In the genomic region with DNA sequence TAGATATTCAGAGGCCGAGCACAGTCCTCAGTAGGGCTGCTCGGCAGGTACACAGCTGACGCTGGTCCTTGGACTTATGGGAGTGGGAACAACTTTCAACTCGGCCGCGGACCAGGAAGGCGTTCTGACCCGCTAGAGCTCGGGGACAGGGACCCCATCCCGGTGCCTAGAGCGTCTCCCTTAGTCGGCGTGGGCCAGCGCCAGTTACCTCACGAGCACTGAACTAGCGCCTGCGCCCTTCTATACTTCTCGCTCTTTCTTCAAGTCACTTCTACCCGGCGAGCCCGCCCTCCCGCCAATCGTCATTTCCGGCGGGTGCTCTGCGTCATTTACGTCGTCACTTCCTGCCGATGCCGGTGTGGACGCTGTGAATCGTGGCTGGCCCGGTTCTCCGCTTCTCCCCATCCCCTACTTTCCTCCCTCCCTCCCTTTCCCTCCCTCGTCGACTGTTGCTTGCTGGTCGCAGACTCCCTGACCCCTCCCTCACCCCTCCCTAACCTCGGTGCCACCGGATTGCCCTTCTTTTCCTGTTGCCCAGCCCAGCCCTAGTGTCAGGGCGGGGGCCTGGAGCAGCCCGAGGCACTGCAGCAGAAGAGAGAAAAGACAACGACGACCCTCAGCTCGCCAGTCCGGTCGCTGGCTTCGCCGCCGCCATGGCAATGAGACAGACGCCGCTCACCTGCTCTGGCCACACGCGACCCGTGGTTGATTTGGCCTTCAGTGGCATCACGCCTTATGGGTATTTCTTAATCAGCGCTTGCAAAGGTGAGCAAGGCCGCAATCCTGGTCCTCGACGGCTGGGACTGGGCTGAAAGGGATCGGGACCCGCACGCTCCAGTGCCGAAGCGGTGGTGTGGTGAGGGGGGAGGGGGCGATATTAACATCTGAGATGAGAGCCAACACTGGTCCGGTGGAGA, we compare ENCODE assay signal across 8 cellular contexts. TPM values are rescaled to one million over a fixed set of nuclear protein-coding genes. Genes with fewer than 3 reads are reported as not detected.
DNase-seq lines count a peak whose midpoint lies in the region; ATAC-seq and TF ChIP-seq lines count a peak whose summit lies in the region.

A gene with protein sequence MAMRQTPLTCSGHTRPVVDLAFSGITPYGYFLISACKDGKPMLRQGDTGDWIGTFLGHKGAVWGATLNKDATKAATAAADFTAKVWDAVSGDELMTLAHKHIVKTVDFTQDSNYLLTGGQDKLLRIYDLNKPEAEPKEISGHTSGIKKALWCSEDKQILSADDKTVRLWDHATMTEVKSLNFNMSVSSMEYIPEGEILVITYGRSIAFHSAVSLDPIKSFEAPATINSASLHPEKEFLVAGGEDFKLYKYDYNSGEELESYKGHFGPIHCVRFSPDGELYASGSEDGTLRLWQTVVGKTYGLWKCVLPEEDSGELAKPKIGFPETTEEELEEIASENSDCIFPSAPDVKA (plus strand): TSS at position 333 of the 917 bp plus-strand sequence. CDS start 321 bp downstream, at position 654.

- no peaks in the 10 kb centered on the region for H3K9me3 Mint-ChIP-seq in CD8-positive, alpha-beta T cell

- H3K9me3 ChIP-seq in CD8-positive, alpha-beta T cell (ENCODE audit: low read length), result no peaks in the 10 kb centered on the region
- H3K9me3 ChIP-seq in lung (ENCODE audit: control insufficient read depth in 2 of 2, insufficient read depth in 1 of 2, low read length in 1 of 2), result no peaks in the 10 kb centered on the region

- H3K4me1 ChIP-seq in CD8-positive, alpha-beta T cell (ENCODE audit: insufficient read depth, low read length), result peaks cover 30% of the 10 kb centered on the region
- H3K4me1 ChIP-seq in lung (ENCODE audit: control insufficient read depth in 2 of 2, insufficient read depth in 2 of 2, low read length in 2 of 2), result peaks cover 2 to 19% of the 10 kb centered on the region in 2 donors

- DNase-seq in CD8-positive, alpha-beta T cell, result peak; percentile 92 to 97 (median 96)
- DNase-seq in HS-27A (ENCODE audit: low read depth) (peak; percentile 91), NK-92 (lab: John Stamatoyannopoulos, UW; ENCODE audit: unreplicated experiment) (peak; percentile 45), lung (ENCODE audit: low spot score) (peak; percentile 97)
- peak; percentile 92 to 93 for DNase-seq in activated CD8-positive, alpha-beta memory T cell treated with anti-CD3 and anti-CD28 coated beads for 1 hour (ENCODE audit: extremely low read depth in 1 of 2, low read depth in 1 of 2)
- DNase-seq in effector CD4-positive, alpha-beta T cell, result peak; percentile 94
- peak; percentile 83 to 92 (median 92) for DNase-seq in stimulated activated CD4-positive, alpha-beta T cell treated with anti-CD3 and anti-CD28 coated beads, TNF-alpha, amount 100 ng/mL, for 4 hours (ENCODE audit: low read depth in 3 of 3)

- intact Hi-C loops in CD8-positive, alpha-beta T cell (cut with DNase I, micrococcal nuclease), result loop anchor here (1.0 to 10.0 kb wide), 9 partner anchors 17 to 1108 kb away; a partner anchor contains a TSS

- H3K36me3 Mint-ChIP-seq in CD8-positive, alpha-beta T cell, result peaks cover 47% of the 10 kb centered on the region

- CTCF ChIA-PET in CD8-positive, alpha-beta T cell (lab: Charles Lee), result interaction anchor here (1.0 to 2.3 kb wide), 3 partner anchors 7 to 291 kb away, joined by 3 to 5 read pairs (median 3); no protein-coding TSS in a partner anchor

- peak within 1 kb of the TSS; percentile 85 for H3K4me3 ChIP-seq in CD8-positive, alpha-beta T cell (ENCODE audit: low read depth, low read length)
- H3K4me3 ChIP-seq in lung, result peak within 1 kb of the TSS; percentile 69

- no peaks in the 10 kb centered on the region for H3K36me3 ChIP-seq in CD8-positive, alpha-beta T cell (ENCODE audit: insufficient read depth, low read length)
- peaks cover 0 to 3% of the 10 kb centered on the region in 2 donors for H3K36me3 ChIP-seq in lung (ENCODE audit: control insufficient read depth in 2 of 2, insufficient read depth in 2 of 2, low read length in 2 of 2)

- peak within 1 kb of the TSS; percentile 99 for H3K4me3 Mint-ChIP-seq in CD8-positive, alpha-beta T cell

- 0% methylated on average over 66 of the region's 66 CpGs for WGBS in lung, 2 donors

- POLR2A ChIA-PET in CD8-positive, alpha-beta T cell (lab: Charles Lee), result interaction anchor here (1.2 to 3.3 kb wide), 3 partner anchors 11 to 28 kb away, joined by 4 to 14 read pairs (median 5); a partner anchor contains a TSS

- H3K27ac Mint-ChIP-seq in CD8-positive, alpha-beta T cell, result peak within 1 kb of the TSS; percentile 100

- peak; percentile 94 for ATAC-seq in CD8-positive, alpha-beta T cell
- ATAC-seq in GM19467 (IDR thresholded peaks at IDR 0.05; ENCODE audit: unreplicated experiment) (peak; percentile 98), lung (ENCODE audit: insufficient read depth, low FRiP score) (peak; percentile 93)

- no peaks in the 10 kb centered on the region for H3K27me3 Mint-ChIP-seq in CD8-positive, alpha-beta T cell (ENCODE audit: low read depth)

- H3K27ac ChIP-seq in CD8-positive, alpha-beta T cell (ENCODE audit: low read depth, low read length), result peak within 1 kb of the TSS; percentile 97
- H3K27ac ChIP-seq in lung (ENCODE audit: low read depth in 1 of 2, low read length in 1 of 2), result peak within 1 kb of the TSS; percentile 98

- peaks cover 54% of the 10 kb centered on the region for H3K4me1 Mint-ChIP-seq in CD8-positive, alpha-beta T cell (ENCODE audit: low read depth)

- TF ChIP-seq CTCF in CD8-positive, alpha-beta T cell (IDR thresholded peaks at IDR 0.05), result no peak
- TF ChIP-seq CTCF in lung (IDR thresholded peaks at IDR 0.05; ENCODE audit: control extremely low read depth, extremely low read depth), result no peak

- H3K27me3 ChIP-seq in CD8-positive, alpha-beta T cell (ENCODE audit: insufficient read depth, low read length), result no peaks in the 10 kb centered on the region
- H3K27me3 ChIP-seq in lung (ENCODE audit: control insufficient read depth, insufficient read depth), result no peaks in the 10 kb centered on the region

RNA-seq across cellular contexts. Expression of the gene that starts here (rescaled TPM):
- total RNA-seq in CD8-positive, alpha-beta T cell, result 100 to 1,000 TPM; 180 to 181 TPM
- total RNA-seq in lung, result 10 to 100 TPM; 53.8 to 88.5 TPM
- polyA plus RNA-seq in lung, result 10 to 100 TPM; 79.0 to 86.3 TPM

Comparison
In these comparisons a context has a peak if more than half of its experiments do, and no peak if none do; other contexts are left out.
1. Peak in every context shown above with its lines: DNase-seq, ATAC-seq, H3K4me3 ChIP-seq and H3K27ac ChIP-seq.
2. DNase-seq: peak in every context shown above with its lines; median percentile 97 in lung; 96 in CD8-positive, alpha-beta T cell; 94 in effector CD4-positive, alpha-beta T cell; 92 in activated CD8-positive, alpha-beta memory T cell treated with anti-CD3 and anti-CD28 coated beads for 1 hour; 92 in stimulated activated CD4-positive, alpha-beta T cell treated with anti-CD3 and anti-CD28 coated beads, TNF-alpha, amount 100 ng/mL, for 4 hours; 91 in HS-27A; 45 in NK-92.